ENCODE assay signal across 8 cellular contexts in the genomic region with DNA sequence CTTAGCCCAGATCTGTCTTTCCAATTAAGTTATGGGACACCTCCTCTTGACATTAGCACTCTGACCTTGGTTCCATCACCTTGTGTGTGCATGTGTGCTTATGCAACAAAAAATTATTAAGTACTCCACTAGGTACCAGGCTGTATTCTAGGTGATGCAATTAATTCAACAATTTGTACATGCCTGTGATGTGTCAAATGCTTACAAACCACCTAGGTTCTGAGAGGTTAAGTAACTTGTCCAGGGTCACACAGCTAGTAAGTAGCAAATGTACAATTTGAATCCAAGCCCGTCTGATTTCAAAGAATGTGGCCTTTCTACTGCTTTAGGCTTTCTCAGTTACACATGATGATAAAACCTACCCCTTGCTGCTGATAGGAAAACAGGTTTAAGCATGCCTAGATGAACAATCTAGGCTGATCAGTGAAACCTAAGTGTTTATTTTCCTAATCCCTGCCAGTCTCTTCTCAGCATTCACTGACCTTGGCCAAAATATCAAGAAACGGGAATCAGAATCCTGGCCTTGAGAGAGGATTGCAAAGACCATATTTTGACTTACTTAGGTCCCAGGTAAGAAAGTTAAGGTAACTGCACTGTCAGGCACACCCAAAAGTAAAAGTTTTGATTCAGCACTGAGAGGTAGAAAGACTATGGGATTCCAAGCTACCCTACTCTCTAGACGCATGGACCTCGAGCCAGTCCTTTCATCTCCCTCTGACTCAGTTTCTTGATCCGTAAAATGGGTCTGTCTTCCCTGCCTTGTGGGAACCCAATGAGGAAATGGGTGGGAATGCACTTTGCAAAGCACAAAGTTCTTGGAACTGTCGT. TPM values are rescaled to one million over a fixed set of nuclear protein-coding genes. Genes with fewer than 3 reads are reported as not detected.
A peak's percentile ranks its signal among the peaks of the same experiment; 100 is the strongest.
DNase-seq lines count a peak whose midpoint lies in the region; TF ChIP-seq lines count a peak whose summit lies in the region.

No MANE protein-coding gene starts in this region.

- TF ChIP-seq CTCF in astrocyte of the cerebellum (IDR thresholded peaks at IDR 0.05; ENCODE audit: low read depth, low read length, missing control alignments) (no peak), liver (IDR thresholded peaks at IDR 0.05; ENCODE audit: low read depth, low read length, missing input control) (no peak), thyroid gland (IDR thresholded peaks at IDR 0.05) (no peak)

- peaks cover 4 to 19% (median 15%) of the 10 kb centered on the region in 4 donors for H3K4me1 ChIP-seq in liver (ENCODE audit: control insufficient read depth in 4 of 4, insufficient read depth in 4 of 4, low read length in 3 of 4)
- peaks cover 24 to 59% of the 10 kb centered on the region in 2 donors for H3K4me1 ChIP-seq in thyroid gland

- H3K4me3 ChIP-seq in astrocyte of the cerebellum (ENCODE audit: low read depth, low read length) (peak overlapping the region; percentile 69), liver (ENCODE audit: low read depth in 1 of 3, low read length in 3 of 3) (peak overlapping the region; percentile 83 to 97 (median 84)), thyroid gland (replicated peaks in 1 of 3) (peak overlapping the region; percentile 34 to 81 (median 80))

- in situ Hi-C loops in astrocyte of the cerebellum (cut with HindIII; ENCODE audit: low sequenced_read_pairs), result no loop called here

- H3K4me3 Mint-ChIP-seq in activated T-cell treated with anti-CD3 and anti-CD28 coated beads, Interleukin-2, amount 50 U/mL, for 24 hours, result peak overlapping the region; percentile 93

- no peaks in the 10 kb centered on the region for H3K9me3 Mint-ChIP-seq in activated T-cell treated with anti-CD3 and anti-CD28 coated beads, Interleukin-2, amount 50 U/mL, for 24 hours

- no peak for DNase-seq in activated T-cell treated with anti-CD3 and anti-CD28 coated beads, Interleukin-2, amount 50 U/mL, for 24 hours
- no peak for DNase-seq in activated T-cell treated with anti-CD3 and anti-CD28 coated beads for 4 hours
- DNase-seq in astrocyte of the cerebellum (ENCODE audit: low read depth), result no peak
- DNase-seq in thyroid gland, result no peak
- DNase-seq in effector CD4-positive, alpha-beta T cell, result no peak
- DNase-seq in posterior vena cava (ENCODE audit: low spot score), result no peak
- no peak for DNase-seq in nucleus accumbens (lab: John Stamatoyannopoulos, UW)

- H3K36me3 Mint-ChIP-seq in activated T-cell treated with anti-CD3 and anti-CD28 coated beads, Interleukin-2, amount 50 U/mL, for 24 hours (ENCODE audit: low read depth), result peaks cover 12% of the 10 kb centered on the region

- intact Hi-C loops in thyroid gland (cut with DNase I), result no loop called here
- intact Hi-C loops in posterior vena cava (cut with DNase I), result loop anchor here (1.0 to 10.0 kb wide), 4 partner anchors 22 to 330 kb away; a partner anchor contains a TSS

- H3K27me3 ChIP-seq in liver (ENCODE audit: control insufficient read depth in 4 of 4, insufficient read depth in 4 of 4, low read length in 3 of 4), result no peaks in the 10 kb centered on the region
- no peaks in the 10 kb centered on the region for H3K27me3 ChIP-seq in thyroid gland

- no peaks in the 10 kb centered on the region for H3K27me3 Mint-ChIP-seq in activated T-cell treated with anti-CD3 and anti-CD28 coated beads, Interleukin-2, amount 50 U/mL, for 24 hours

- no peak for TF ChIP-seq RAD21 in liver (IDR thresholded peaks at IDR 0.05)

- peaks cover 0 to 4% (median 0%) of the 10 kb centered on the region in 4 donors for H3K36me3 ChIP-seq in liver (ENCODE audit: control insufficient read depth in 4 of 4, insufficient read depth in 3 of 4, low read depth in 1 of 4, low read length in 3 of 4)
- H3K36me3 ChIP-seq in thyroid gland, result no peaks in the 10 kb centered on the region

- peak overlapping the region; percentile 34 to 53 for H3K9ac ChIP-seq in liver (ENCODE audit: low read depth in 1 of 2, low read length in 2 of 2)

- H3K9me3 ChIP-seq in liver (ENCODE audit: control insufficient read depth in 4 of 4, low read length in 3 of 4) (no peaks in the 10 kb centered on the region), thyroid gland (no peaks in the 10 kb centered on the region)

- H3K27ac ChIP-seq in liver (ENCODE audit: low read depth in 1 of 2, low read length in 2 of 2) (no peak overlapping the region), thyroid gland (peak overlapping the region in 2 of 3 donors; percentile 50 to 95)

- TF ChIP-seq POLR2A in thyroid gland (IDR thresholded peaks at IDR 0.05), result no peak

- peak overlapping the region; percentile 59 for H3K27ac Mint-ChIP-seq in activated T-cell treated with anti-CD3 and anti-CD28 coated beads, Interleukin-2, amount 50 U/mL, for 24 hours

- H3K4me1 Mint-ChIP-seq in activated T-cell treated with anti-CD3 and anti-CD28 coated beads, Interleukin-2, amount 50 U/mL, for 24 hours (ENCODE audit: low read depth), result peaks cover 26% of the 10 kb centered on the region

- WGBS in liver, result 37% methylated on average over 6 of the region's 6 CpGs
- 31 to 32% methylated on average over 6 of the region's 6 CpGs for WGBS in thyroid gland, 2 donors

TF ChIP-seq in liver, 16 proteins besides CTCF, POLR2A, EP300 and RAD21:
- TF ChIP-seq RXRA (IDR thresholded peaks at IDR 0.05) (no peak), GABPA (IDR thresholded peaks at IDR 0.05 in 1 of 2, conservative IDR thresholded peaks at IDR 0.05 in 1 of 2) (no peak), EGR1 (IDR thresholded peaks at IDR 0.05; ENCODE audit: low read depth in 2 of 2) (no peak), HNF4A (conservative IDR thresholded peaks at IDR 0.05) (no peak), FOXA1 (IDR thresholded peaks at IDR 0.05) (no peak), HNF4G (IDR thresholded peaks at IDR 0.05) (no peak), TAF1 (conservative IDR thresholded peaks at IDR 0.05) (no peak), YY1 (IDR thresholded peaks at IDR 0.05) (no peak), NR2F2 (IDR thresholded peaks at IDR 0.05) (no peak), FOXA2 (IDR thresholded peaks at IDR 0.05) (no peak), JUND (IDR thresholded peaks at IDR 0.05) (no peak), SP1 (IDR thresholded peaks at IDR 0.05) (no peak)
- TF ChIP-seq, protein P1, sequence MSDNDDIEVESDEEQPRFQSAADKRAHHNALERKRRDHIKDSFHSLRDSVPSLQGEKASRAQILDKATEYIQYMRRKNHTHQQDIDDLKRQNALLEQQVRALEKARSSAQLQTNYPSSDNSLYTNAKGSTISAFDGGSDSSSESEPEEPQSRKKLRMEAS (IDR thresholded peaks at IDR 0.05), result no peak
- TF ChIP-seq, protein P2, sequence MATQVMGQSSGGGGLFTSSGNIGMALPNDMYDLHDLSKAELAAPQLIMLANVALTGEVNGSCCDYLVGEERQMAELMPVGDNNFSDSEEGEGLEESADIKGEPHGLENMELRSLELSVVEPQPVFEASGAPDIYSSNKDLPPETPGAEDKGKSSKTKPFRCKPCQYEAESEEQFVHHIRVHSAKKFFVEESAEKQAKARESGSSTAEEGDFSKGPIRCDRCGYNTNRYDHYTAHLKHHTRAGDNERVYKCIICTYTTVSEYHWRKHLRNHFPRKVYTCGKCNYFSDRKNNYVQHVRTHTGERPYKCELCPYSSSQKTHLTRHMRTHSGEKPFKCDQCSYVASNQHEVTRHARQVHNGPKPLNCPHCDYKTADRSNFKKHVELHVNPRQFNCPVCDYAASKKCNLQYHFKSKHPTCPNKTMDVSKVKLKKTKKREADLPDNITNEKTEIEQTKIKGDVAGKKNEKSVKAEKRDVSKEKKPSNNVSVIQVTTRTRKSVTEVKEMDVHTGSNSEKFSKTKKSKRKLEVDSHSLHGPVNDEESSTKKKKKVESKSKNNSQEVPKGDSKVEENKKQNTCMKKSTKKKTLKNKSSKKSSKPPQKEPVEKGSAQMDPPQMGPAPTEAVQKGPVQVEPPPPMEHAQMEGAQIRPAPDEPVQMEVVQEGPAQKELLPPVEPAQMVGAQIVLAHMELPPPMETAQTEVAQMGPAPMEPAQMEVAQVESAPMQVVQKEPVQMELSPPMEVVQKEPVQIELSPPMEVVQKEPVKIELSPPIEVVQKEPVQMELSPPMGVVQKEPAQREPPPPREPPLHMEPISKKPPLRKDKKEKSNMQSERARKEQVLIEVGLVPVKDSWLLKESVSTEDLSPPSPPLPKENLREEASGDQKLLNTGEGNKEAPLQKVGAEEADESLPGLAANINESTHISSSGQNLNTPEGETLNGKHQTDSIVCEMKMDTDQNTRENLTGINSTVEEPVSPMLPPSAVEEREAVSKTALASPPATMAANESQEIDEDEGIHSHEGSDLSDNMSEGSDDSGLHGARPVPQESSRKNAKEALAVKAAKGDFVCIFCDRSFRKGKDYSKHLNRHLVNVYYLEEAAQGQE (IDR thresholded peaks at IDR 0.05), result no peak
- TF ChIP-seq, protein P3, sequence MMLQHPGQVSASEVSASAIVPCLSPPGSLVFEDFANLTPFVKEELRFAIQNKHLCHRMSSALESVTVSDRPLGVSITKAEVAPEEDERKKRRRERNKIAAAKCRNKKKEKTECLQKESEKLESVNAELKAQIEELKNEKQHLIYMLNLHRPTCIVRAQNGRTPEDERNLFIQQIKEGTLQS (IDR thresholded peaks at IDR 0.05), result no peak
- TF ChIP-seq, protein P4, sequence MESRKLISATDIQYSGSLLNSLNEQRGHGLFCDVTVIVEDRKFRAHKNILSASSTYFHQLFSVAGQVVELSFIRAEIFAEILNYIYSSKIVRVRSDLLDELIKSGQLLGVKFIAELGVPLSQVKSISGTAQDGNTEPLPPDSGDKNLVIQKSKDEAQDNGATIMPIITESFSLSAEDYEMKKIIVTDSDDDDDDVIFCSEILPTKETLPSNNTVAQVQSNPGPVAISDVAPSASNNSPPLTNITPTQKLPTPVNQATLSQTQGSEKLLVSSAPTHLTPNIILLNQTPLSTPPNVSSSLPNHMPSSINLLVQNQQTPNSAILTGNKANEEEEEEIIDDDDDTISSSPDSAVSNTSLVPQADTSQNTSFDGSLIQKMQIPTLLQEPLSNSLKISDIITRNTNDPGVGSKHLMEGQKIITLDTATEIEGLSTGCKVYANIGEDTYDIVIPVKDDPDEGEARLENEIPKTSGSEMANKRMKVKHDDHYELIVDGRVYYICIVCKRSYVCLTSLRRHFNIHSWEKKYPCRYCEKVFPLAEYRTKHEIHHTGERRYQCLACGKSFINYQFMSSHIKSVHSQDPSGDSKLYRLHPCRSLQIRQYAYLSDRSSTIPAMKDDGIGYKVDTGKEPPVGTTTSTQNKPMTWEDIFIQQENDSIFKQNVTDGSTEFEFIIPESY (IDR thresholded peaks at IDR 0.05), result no peak

RNA-seq across cellular contexts. Expression of a gene that starts 1.0 kb away (rescaled TPM):
- total RNA-seq in liver, result 1 to 10 TPM; 2.8 to 5.1 TPM
- polyA plus RNA-seq in liver, result 1 to 10 TPM; 2.8 to 4.7 TPM
- 10 to 100 TPM; 12.9 to 20.9 (median 18.3) TPM for total RNA-seq in thyroid gland
- 10 to 100 TPM in 1 of 2 donors, 1 to 10 TPM in 1; 6.9 to 10.5 TPM for total RNA-seq in posterior vena cava

Comparison
In these comparisons a context has a peak if more than half of its experiments do, and no peak if none do; other contexts are left out.
1. H3K27ac ChIP-seq: peak in thyroid gland (2 of 3); none in liver (0 of 2).
2. Peak in every context shown above with its lines, with median percentiles within 50 percentile points of each other: H3K4me3 ChIP-seq.